ENCODE assay signal across 11 cellular contexts in the genomic region with DNA sequence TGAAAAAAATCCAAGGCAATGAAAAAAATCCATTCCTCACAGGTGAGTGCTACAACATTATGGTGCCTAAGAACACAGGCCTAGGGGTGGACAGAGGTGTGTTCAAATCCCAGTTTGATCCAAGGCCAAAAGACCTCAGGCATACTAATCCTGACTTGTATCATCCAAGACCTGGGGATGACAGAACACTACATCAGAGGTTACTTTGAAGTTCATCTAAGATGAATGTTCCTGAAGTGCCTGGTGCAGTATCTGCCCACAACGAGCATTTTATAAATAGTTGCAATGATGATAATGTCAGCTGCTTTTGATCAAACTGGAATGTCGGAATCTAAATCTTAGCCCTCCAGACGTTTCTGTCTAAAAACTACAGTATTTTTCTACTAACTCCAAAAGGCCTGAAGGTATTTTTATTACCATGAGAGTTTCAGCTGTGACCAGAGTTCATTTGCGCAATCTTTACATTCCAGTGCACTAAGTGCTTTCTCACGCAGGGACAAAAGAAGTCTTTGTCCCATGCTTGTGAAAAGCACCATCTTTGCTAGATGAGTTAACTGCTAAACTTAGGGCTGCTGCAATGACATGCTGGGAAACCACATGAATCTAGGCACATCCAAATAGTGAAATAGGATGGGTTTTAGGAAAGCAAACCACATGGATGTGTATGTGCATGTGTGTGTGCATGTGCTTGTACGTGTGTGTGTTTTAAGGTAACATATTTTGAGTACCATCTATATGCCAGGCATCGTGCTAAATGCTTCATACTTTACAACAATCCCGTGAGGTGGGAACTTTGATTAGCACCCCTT. TPM values are rescaled to one million over a fixed set of nuclear protein-coding genes. Genes with fewer than 3 reads are reported as not detected.
DNase-seq lines count a peak whose midpoint lies in the region; ATAC-seq, FAIRE-seq and TF ChIP-seq lines count a peak whose summit lies in the region.
"Had no signal": no experiment of that assay in that cellular context is flagged by ENCODE, and none has a peak within 500 bp of the region (broad histone marks: within the 10 kb centered on the region; RNA-seq: fewer than 3 reads in every experiment).

No MANE protein-coding gene starts in this region.

- no peak for TF ChIP-seq CTCF in HFF-Myc (IDR thresholded peaks at IDR 0.05; ENCODE audit: low read depth, low read length, missing control alignments)

- H3K4me3 Mint-ChIP-seq in activated CD4-positive, alpha-beta T cell treated with anti-CD3 and anti-CD28 coated beads for 36 hours: no peak overlapping the region
- no peak overlapping the region for H3K4me3 Mint-ChIP-seq in stimulated activated naive CD8-positive, alpha-beta T cell treated with anti-CD3 and anti-CD28 coated beads, Interleukin-15, amount 100 ng/mL, for 72 hours

- peak; percentile 89 for DNase-seq in HFF-Myc (ENCODE audit: extremely low read depth, low read depth)
- peak; percentile 98 for DNase-seq in amniotic epithelial cell (ENCODE audit: low read depth)
- no peak for DNase-seq in left cardiac atrium
- peak; percentile 85 for DNase-seq in small intestine
- DNase-seq in activated CD4-positive, alpha-beta T cell treated with anti-CD3 and anti-CD28 coated beads for 36 hours: no peak
- DNase-seq in anterior cingulate cortex (lab: John Stamatoyannopoulos, UW): no peak
- no peak for DNase-seq in stimulated activated naive CD8-positive, alpha-beta T cell treated with anti-CD3 and anti-CD28 coated beads, Interleukin-15, amount 100 ng/mL, for 72 hours
- DNase-seq: NCI-H510A treated with DMSO at 0.1 percent for 48 hours; stimulated activated CD4-positive, alpha-beta T cell treated with anti-CD3 and anti-CD28 coated beads, Interleukin-1b, Interleukin-23, amount 100 ng/mL, for 48 hours had no signal

- no peak for FAIRE-seq in small intestine (lab: Jason Lieb, UNC)
- FAIRE-seq: GM12891 had no signal

- no peaks in the 10 kb centered on the region for H3K4me1 ChIP-seq in small intestine (ENCODE audit: control insufficient read depth in 2 of 2, insufficient read depth in 1 of 2, low read depth in 1 of 2, low read length in 1 of 2)

- POLR2A ChIA-PET in activated CD4-positive, alpha-beta T cell treated with anti-CD3 and anti-CD28 coated beads for 36 hours (lab: Charles Lee): no interaction called here

- H3K27me3 ChIP-seq in small intestine (ENCODE audit: control insufficient read depth in 2 of 2, insufficient read depth in 2 of 2, low read length in 2 of 2): no peaks in the 10 kb centered on the region

- H3K27me3 Mint-ChIP-seq in activated CD4-positive, alpha-beta T cell treated with anti-CD3 and anti-CD28 coated beads for 36 hours: no peaks in the 10 kb centered on the region
- H3K27me3 Mint-ChIP-seq in stimulated activated naive CD8-positive, alpha-beta T cell treated with anti-CD3 and anti-CD28 coated beads, Interleukin-15, amount 100 ng/mL, for 72 hours: no peaks in the 10 kb centered on the region

- no peak overlapping the region for H3K27ac Mint-ChIP-seq in activated CD4-positive, alpha-beta T cell treated with anti-CD3 and anti-CD28 coated beads for 36 hours
- no peak overlapping the region for H3K27ac Mint-ChIP-seq in stimulated activated naive CD8-positive, alpha-beta T cell treated with anti-CD3 and anti-CD28 coated beads, Interleukin-15, amount 100 ng/mL, for 72 hours

- CTCF ChIA-PET in activated CD4-positive, alpha-beta T cell treated with anti-CD3 and anti-CD28 coated beads for 36 hours (lab: Charles Lee): no interaction called here

- H3K9me3 ChIP-seq in small intestine (ENCODE audit: control insufficient read depth, low read depth): no peaks in the 10 kb centered on the region

- no peak overlapping the region for H3K4me3 ChIP-seq in HFF-Myc (replicated peaks; ENCODE audit: low read depth, low read length)
- no peak overlapping the region for H3K4me3 ChIP-seq in small intestine (ENCODE audit: low read depth in 1 of 2, low read length in 2 of 2)

- peaks cover 3% of the 10 kb centered on the region for H3K36me3 Mint-ChIP-seq in activated CD4-positive, alpha-beta T cell treated with anti-CD3 and anti-CD28 coated beads for 36 hours (ENCODE audit: low read depth)

- peak overlapping the region; percentile 41 to 90 for H3K27ac ChIP-seq in small intestine (ENCODE audit: low read depth in 1 of 2, low read length in 1 of 2)

- peaks cover 15 to 24% of the 10 kb centered on the region in 2 donors for H3K36me3 ChIP-seq in small intestine (ENCODE audit: control insufficient read depth in 2 of 2, insufficient read depth in 2 of 2, low read length in 2 of 2)

- ATAC-seq in left cardiac atrium: peak; percentile 17 to 50
- no peak for ATAC-seq in activated CD4-positive, alpha-beta T cell treated with anti-CD3 and anti-CD28 coated beads for 36 hours
- ATAC-seq in stimulated activated naive CD8-positive, alpha-beta T cell treated with anti-CD3 and anti-CD28 coated beads, Interleukin-15, amount 100 ng/mL, for 72 hours: no peak
- no peak for ATAC-seq in GM19397 (IDR thresholded peaks at IDR 0.05; ENCODE audit: unreplicated experiment)

- H3K9me3 Mint-ChIP-seq in activated CD4-positive, alpha-beta T cell treated with anti-CD3 and anti-CD28 coated beads for 36 hours (ENCODE audit: low read depth): no peaks in the 10 kb centered on the region
- H3K9me3 Mint-ChIP-seq in stimulated activated naive CD8-positive, alpha-beta T cell treated with anti-CD3 and anti-CD28 coated beads, Interleukin-15, amount 100 ng/mL, for 72 hours: no peaks in the 10 kb centered on the region

- H3K4me1 Mint-ChIP-seq in activated CD4-positive, alpha-beta T cell treated with anti-CD3 and anti-CD28 coated beads for 36 hours: no peaks in the 10 kb centered on the region
- H3K4me1 Mint-ChIP-seq in stimulated activated naive CD8-positive, alpha-beta T cell treated with anti-CD3 and anti-CD28 coated beads, Interleukin-15, amount 100 ng/mL, for 72 hours: no peaks in the 10 kb centered on the region

- WGBS in small intestine, 3 donors: 23 to 52% (median 33%) methylated on average over 8 of the region's 8 CpGs

- intact Hi-C loops in left cardiac atrium (cut with DNase I): no loop called here
- intact Hi-C loops in activated CD4-positive, alpha-beta T cell treated with anti-CD3 and anti-CD28 coated beads for 36 hours (cut with DNase I, micrococcal nuclease): no loop called here

RNA-seq across cellular contexts. Expression of a gene that starts 18.1 kb away (rescaled TPM):
- total RNA-seq in left cardiac atrium: 100 to 1,000 TPM; 337 to 435 TPM
- 1,000 to 10,000 TPM; 1,129 to 2,583 (median 1,917) TPM for polyA plus RNA-seq in small intestine
- total RNA-seq in activated CD4-positive, alpha-beta T cell treated with anti-CD3 and anti-CD28 coated beads for 36 hours: 10 to 100 TPM; 65.9 to 80.2 TPM

Comparison
In these comparisons a context has a peak if more than half of its experiments do, and no peak if none do; other contexts are left out.
1. DNase-seq: peak in HFF-Myc (single experiment), amniotic epithelial cell (single experiment) and small intestine (single experiment); none in left cardiac atrium (single experiment), activated CD4-positive, alpha-beta T cell treated with anti-CD3 and anti-CD28 coated beads for 36 hours (single experiment), anterior cingulate cortex (0 of 58) and stimulated activated naive CD8-positive, alpha-beta T cell treated with anti-CD3 and anti-CD28 coated beads, Interleukin-15, amount 100 ng/mL, for 72 hours (0 of 2).
2. ATAC-seq: peak in left cardiac atrium (2 of 2); none in activated CD4-positive, alpha-beta T cell treated with anti-CD3 and anti-CD28 coated beads for 36 hours (single experiment), stimulated activated naive CD8-positive, alpha-beta T cell treated with anti-CD3 and anti-CD28 coated beads, Interleukin-15, amount 100 ng/mL, for 72 hours (single experiment) and GM19397 (single experiment).
3. RNA of a gene that starts 18.1 kb away (total RNA-seq): 337 to 435 TPM in left cardiac atrium; 65.9 to 80.2 TPM in activated CD4-positive, alpha-beta T cell treated with anti-CD3 and anti-CD28 coated beads for 36 hours; every median in the first group is over 4 times any median in the second.